33 cellular contexts compared by ENCODE assay signal in the genomic region with DNA sequence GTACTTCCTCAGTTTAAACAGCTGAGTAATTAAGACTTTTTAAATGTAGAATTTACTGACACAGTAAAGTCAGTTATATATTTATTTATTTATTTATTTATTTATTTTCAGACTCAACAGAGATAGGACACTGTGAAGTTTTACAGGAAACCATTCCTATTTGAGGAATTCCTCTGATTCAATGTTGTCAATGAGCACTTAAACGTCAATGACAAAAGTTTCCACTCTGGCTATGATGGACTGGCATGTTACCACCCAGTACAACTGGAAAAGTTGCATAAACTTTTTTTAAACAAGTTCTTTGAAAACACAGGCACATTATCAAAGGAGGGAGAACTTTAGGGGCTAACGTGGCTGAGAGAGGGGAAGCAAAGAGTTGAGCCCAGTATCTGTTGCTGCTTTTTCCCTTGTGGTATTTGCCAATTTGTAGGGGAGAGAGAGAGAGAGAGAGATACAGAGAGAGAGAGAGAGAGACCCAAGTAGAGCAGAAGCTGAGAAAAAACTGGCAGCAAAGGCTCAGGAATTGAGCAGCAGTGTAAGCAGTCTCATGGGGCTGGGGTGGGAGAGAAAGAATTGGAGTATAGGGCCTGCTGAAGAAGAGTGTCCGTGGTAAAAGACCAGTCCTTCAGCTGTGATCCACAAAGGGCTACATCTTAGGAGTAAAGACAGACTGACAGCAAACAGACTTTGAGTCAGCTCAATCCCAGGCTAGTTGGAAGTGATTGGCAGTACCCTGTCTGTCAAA. TPM values are rescaled to one million over a fixed set of nuclear protein-coding genes. Genes with fewer than 3 reads are reported as not detected.
DNase-seq lines count a peak whose midpoint lies in the region; ATAC-seq and TF ChIP-seq lines count a peak whose summit lies in the region.
"Had no signal": no experiment of that assay in that cellular context is flagged by ENCODE, and none has a peak within 500 bp of the region (broad histone marks: within the 10 kb centered on the region; RNA-seq: fewer than 3 reads in every experiment).

No MANE protein-coding gene starts in this region.

- H3K79me2 ChIP-seq in GM23338 (replicated peaks; ENCODE audit: insufficient read depth), result no peaks in the 10 kb centered on the region

- H4K20me1 ChIP-seq in GM23338 (replicated peaks; ENCODE audit: insufficient read depth), result no peaks in the 10 kb centered on the region
- H4K20me1 ChIP-seq: BLaER1 had no signal

- ATAC-seq in GM23338 (no peak), HG02840 (IDR thresholded peaks at IDR 0.05; ENCODE audit: low FRiP score, unreplicated experiment) (no peak)
- ATAC-seq: gastroesophageal sphincter, GM12878, left lobe of liver, Panc1 had no signal

- H3K4me1 Mint-ChIP-seq in GM23338, result no peaks in the 10 kb centered on the region
- H3K4me1 Mint-ChIP-seq in activated CD4-positive, alpha-beta T cell treated with anti-CD3 and anti-CD28 coated beads, Interleukin-2, amount 10 ng/mL, durations not matched to agents 24 days and 14 days, result no peaks in the 10 kb centered on the region
- H3K4me1 Mint-ChIP-seq: activated naive CD8-positive, alpha-beta T cell treated with anti-CD3 and anti-CD28 coated beads, Interleukin-2, amount 10 ng/mL, durations not matched to agents 7 days and 5 days; naive B cell had no signal

- H3K4me1 ChIP-seq in GM23338 (ENCODE audit: insufficient read depth), result no peaks in the 10 kb centered on the region
- peaks cover 55% of the 10 kb centered on the region for H3K4me1 ChIP-seq in mesodermal cell (ENCODE audit: control insufficient read depth, insufficient read depth, low read length, poor library complexity, severe bottlenecking)
- H3K4me1 ChIP-seq: BLaER1, gastroesophageal sphincter, right lobe of liver, thyroid gland, vagina had no signal

- H3K27ac ChIP-seq in AG04450 (ENCODE audit: low read depth, low read length), result peak overlapping the region; percentile 76
- no peak overlapping the region for H3K27ac ChIP-seq in GM23338 (ENCODE audit: low read depth)
- H3K27ac ChIP-seq in coronary artery, result peak overlapping the region; percentile 39 to 84
- H3K27ac ChIP-seq in mesodermal cell (ENCODE audit: low read depth, low read length, severe bottlenecking), result peak overlapping the region; percentile 95
- H3K27ac ChIP-seq: BLaER1, gastroesophageal sphincter, HL-60, neutrophil, right lobe of liver, thyroid gland, vagina had no signal

- H3K4me3 ChIP-seq in AG04450 (ENCODE audit: low read depth, low read length), result no peak overlapping the region
- no peak overlapping the region for H3K4me3 ChIP-seq in GM23338
- no peak overlapping the region for H3K4me3 ChIP-seq in coronary artery
- H3K4me3 ChIP-seq in mesodermal cell (ENCODE audit: extremely low read depth, insufficient read depth, low read length, poor library complexity, severe bottlenecking), result no peak overlapping the region
- H3K4me3 ChIP-seq: BLaER1, gastroesophageal sphincter, GM12878, right lobe of liver, thyroid gland, vagina had no signal

- CTCF ChIA-PET in AG04450 (lab: Charles Lee), result interaction anchor here (1.7 kb wide), 1 partner anchor 105 kb away, joined by 5 read pairs; no protein-coding TSS in a partner anchor

- H3K27me3 ChIP-seq in AG04450 (ENCODE audit: control insufficient read depth, insufficient read depth, low read length) (no peaks in the 10 kb centered on the region), GM23338 (ENCODE audit: insufficient read depth) (no peaks in the 10 kb centered on the region)
- H3K27me3 ChIP-seq: BLaER1, gastroesophageal sphincter, right lobe of liver, thyroid gland, vagina had no signal

- DNase-seq in AG04450 (ENCODE audit: low read depth, low spot score), result no peak
- no peak for DNase-seq in GM23338 (ENCODE audit: low spot score)
- DNase-seq in coronary artery (ENCODE audit: low spot score), result no peak
- DNase-seq in AML-193 (lab: John Stamatoyannopoulos, UW), result no peak
- DNase-seq in activated CD4-positive, alpha-beta T cell treated with anti-CD3 and anti-CD28 coated beads, Interleukin-2, amount 10 ng/mL, durations not matched to agents 24 days and 14 days, result no peak
- no peak for DNase-seq in activated CD4-positive, alpha-beta T cell treated with anti-CD3 and anti-CD28 coated beads, Interleukin-2, amount 50 U/mL, for 48 hours
- DNase-seq: activated gamma-delta T cell; activated naive CD8-positive, alpha-beta T cell treated with anti-CD3 and anti-CD28 coated beads, Interleukin-2, amount 10 ng/mL, durations not matched to agents 7 days and 5 days; activated T-cell treated with anti-CD3 and anti-CD28 coated beads, Interleukin-2, amount 50 U/mL, for 24 hours; cerebellar nuclear complex; EL; hypothalamus; MM.1S; naive B cell; NCI-H1930; NCI-H524; right lobe of liver; SHP77; stimulated activated CD4-positive, alpha-beta T cell treated with anti-CD3 and anti-CD28 coated beads, Interleukin-4, amount 100 ng/mL, for 1 hour; thyroid gland had no signal

- no peak overlapping the region for H3K27ac Mint-ChIP-seq in GM23338
- H3K27ac Mint-ChIP-seq in activated CD4-positive, alpha-beta T cell treated with anti-CD3 and anti-CD28 coated beads, Interleukin-2, amount 10 ng/mL, durations not matched to agents 24 days and 14 days, result no peak overlapping the region
- H3K27ac Mint-ChIP-seq: activated naive CD8-positive, alpha-beta T cell treated with anti-CD3 and anti-CD28 coated beads, Interleukin-2, amount 10 ng/mL, durations not matched to agents 7 days and 5 days; activated T-cell treated with anti-CD3 and anti-CD28 coated beads, Interleukin-2, amount 50 U/mL, for 24 hours; naive B cell; progenitor cell of endocrine pancreas had no signal

- H3K4me2 ChIP-seq in GM23338, result no peak overlapping the region
- H3K4me2 ChIP-seq: BLaER1 had no signal

- H3K4me3 Mint-ChIP-seq in GM23338, result no peak overlapping the region
- H3K4me3 Mint-ChIP-seq in activated CD4-positive, alpha-beta T cell treated with anti-CD3 and anti-CD28 coated beads, Interleukin-2, amount 10 ng/mL, durations not matched to agents 24 days and 14 days, result no peak overlapping the region
- H3K4me3 Mint-ChIP-seq: activated naive CD8-positive, alpha-beta T cell treated with anti-CD3 and anti-CD28 coated beads, Interleukin-2, amount 10 ng/mL, durations not matched to agents 7 days and 5 days; activated T-cell treated with anti-CD3 and anti-CD28 coated beads, Interleukin-2, amount 50 U/mL, for 24 hours; naive B cell had no signal

- intact Hi-C loops in activated CD4-positive, alpha-beta T cell treated with anti-CD3 and anti-CD28 coated beads, Interleukin-2, amount 10 ng/mL, durations not matched to agents 24 days and 14 days (cut with micrococcal nuclease), result no loop called here

- peaks cover 3% of the 10 kb centered on the region for H3K27me3 Mint-ChIP-seq in GM23338 (ENCODE audit: insufficient read depth, low read depth, poor library complexity)
- H3K27me3 Mint-ChIP-seq in activated CD4-positive, alpha-beta T cell treated with anti-CD3 and anti-CD28 coated beads, Interleukin-2, amount 10 ng/mL, durations not matched to agents 24 days and 14 days, result peaks cover 36% of the 10 kb centered on the region

- POLR2A ChIA-PET in AG04450 (lab: Yijun Ruan, JAX), result no interaction called here

- no peaks in the 10 kb centered on the region for H3F3A ChIP-seq in GM23338 (replicated peaks; ENCODE audit: low read depth)

- peak overlapping the region; percentile 68 for H2AFZ ChIP-seq in GM23338

- H3K36me3 ChIP-seq in GM23338 (ENCODE audit: insufficient read depth), result no peaks in the 10 kb centered on the region
- H3K36me3 ChIP-seq in mesodermal cell (ENCODE audit: control insufficient read depth, insufficient read depth, low read length), result no peaks in the 10 kb centered on the region
- H3K36me3 ChIP-seq: BLaER1, gastroesophageal sphincter, neutrophil, right lobe of liver, thyroid gland, vagina had no signal

- H3K9me3 Mint-ChIP-seq in GM23338, result no peaks in the 10 kb centered on the region
- H3K9me3 Mint-ChIP-seq in activated CD4-positive, alpha-beta T cell treated with anti-CD3 and anti-CD28 coated beads, Interleukin-2, amount 10 ng/mL, durations not matched to agents 24 days and 14 days, result no peaks in the 10 kb centered on the region
- H3K9me3 Mint-ChIP-seq: activated naive CD8-positive, alpha-beta T cell treated with anti-CD3 and anti-CD28 coated beads, Interleukin-2, amount 10 ng/mL, durations not matched to agents 7 days and 5 days; activated T-cell treated with anti-CD3 and anti-CD28 coated beads, Interleukin-2, amount 50 U/mL, for 24 hours had no signal

- H3K9me3 ChIP-seq in AG04450 (ENCODE audit: control insufficient read depth, insufficient read depth, low read length), result no peaks in the 10 kb centered on the region
- H3K9me3 ChIP-seq in mesodermal cell (ENCODE audit: control insufficient read depth, low read length), result peaks cover 3% of the 10 kb centered on the region
- H3K9me3 ChIP-seq: BLaER1, gastroesophageal sphincter, neutrophil, right lobe of liver, thyroid gland, vagina had no signal

- TF ChIP-seq CTCF in AG04450 (IDR thresholded peaks at IDR 0.05; ENCODE audit: low read depth, low read length) (no peak), GM23338 (conservative IDR thresholded peaks at IDR 0.05; ENCODE audit: low read depth in 2 of 2) (no peak), coronary artery (IDR thresholded peaks at IDR 0.05) (no peak)

- H3K36me3 Mint-ChIP-seq in GM23338 (ENCODE audit: low read depth), result no peaks in the 10 kb centered on the region
- no peaks in the 10 kb centered on the region for H3K36me3 Mint-ChIP-seq in activated CD4-positive, alpha-beta T cell treated with anti-CD3 and anti-CD28 coated beads, Interleukin-2, amount 10 ng/mL, durations not matched to agents 24 days and 14 days (ENCODE audit: low read depth)
- H3K36me3 Mint-ChIP-seq: activated naive CD8-positive, alpha-beta T cell treated with anti-CD3 and anti-CD28 coated beads, Interleukin-2, amount 10 ng/mL, durations not matched to agents 7 days and 5 days; naive B cell had no signal

- no peaks in the 10 kb centered on the region for H3K9me2 ChIP-seq in GM23338 (ENCODE audit: insufficient read depth)

- WGBS in mesodermal cell (ENCODE audit: insufficient coverage in 2 of 2), 2 experiments, result 62 to 72% methylated on average over 2 to 3 of the region's 3 CpGs

RNA-seq across cellular contexts. Expression of a gene that starts 18.3 kb away (rescaled TPM):
- polyA plus RNA-seq in AG04450 (2011; rRNA removed) (0.46 and 0.48 TPM in 2 replicates), GM23338 (2016; fragmentation: Nextera tagmentation; extraction: Ambion mirVana) (35.9 and 38.3 TPM in 2 replicates)
- 0.51 and 0.74 TPM in 2 replicates for polyA minus RNA-seq in AG04450 (2011; rRNA and poly(A)+ RNA removed)
- 18.6 and 26.2 TPM in 2 replicates for total RNA-seq in GM23338 (2014; rRNA removed; shearing (Covaris generic))
- polyA plus RNA-seq in mesodermal cell (2013, experiment 1 of 2), result 2,277 TPM
- 2,014 TPM for polyA plus RNA-seq in mesodermal cell (2013, experiment 2 of 2)
- not detected in 2 replicates for total RNA-seq in activated CD4-positive, alpha-beta T cell treated with anti-CD3 and anti-CD28 coated beads, Interleukin-2, amount 10 ng/mL, durations not matched to agents 24 days and 14 days
- total RNA-seq: activated naive CD8-positive, alpha-beta T cell treated with anti-CD3 and anti-CD28 coated beads, Interleukin-2, amount 10 ng/mL, durations not matched to agents 7 days and 5 days; dermis microvascular lymphatic vessel endothelial cell; GM12878; left lobe of liver had no signal

RNA-seq across cellular contexts. Expression of a gene that starts 58.8 kb away (rescaled TPM):
- polyA plus RNA-seq in AG04450 (2011; rRNA removed) (not detected in 2 replicates), GM23338 (2016; fragmentation: Nextera tagmentation; extraction: Ambion mirVana) (0.29 and 0.38 TPM in 2 replicates)
- polyA minus RNA-seq in AG04450 (2011; rRNA and poly(A)+ RNA removed), result not detected in 2 replicates
- total RNA-seq in GM23338 (2014; rRNA removed; shearing (Covaris generic)), result 0.27 and 0.63 TPM in 2 replicates
- 1.5 TPM for polyA plus RNA-seq in mesodermal cell (2013, experiment 1 of 2)
- 0.76 TPM for polyA plus RNA-seq in mesodermal cell (2013, experiment 2 of 2)
- not detected in 2 replicates for total RNA-seq in activated CD4-positive, alpha-beta T cell treated with anti-CD3 and anti-CD28 coated beads, Interleukin-2, amount 10 ng/mL, durations not matched to agents 24 days and 14 days
- total RNA-seq: activated naive CD8-positive, alpha-beta T cell treated with anti-CD3 and anti-CD28 coated beads, Interleukin-2, amount 10 ng/mL, durations not matched to agents 7 days and 5 days; dermis microvascular lymphatic vessel endothelial cell; gastroesophageal sphincter; GM12878; left lobe of liver; mesenteric fat pad; right lobe of liver; thyroid gland; vagina had no signal
- polyA plus RNA-seq: GM12878 had no signal

Comparison
In these comparisons a context has a peak if more than half of its experiments do, and no peak if none do; other contexts are left out.
1. RNA of a gene that starts 18.3 kb away (total RNA-seq): 18.6 to 26.2 TPM in GM23338; not detected in activated CD4-positive, alpha-beta T cell treated with anti-CD3 and anti-CD28 coated beads, Interleukin-2, amount 10 ng/mL, durations not matched to agents 24 days and 14 days; every median in the first group is over 10 times any median in the second.